ENCODE assay signal across 15 cellular contexts in the genomic region with DNA sequence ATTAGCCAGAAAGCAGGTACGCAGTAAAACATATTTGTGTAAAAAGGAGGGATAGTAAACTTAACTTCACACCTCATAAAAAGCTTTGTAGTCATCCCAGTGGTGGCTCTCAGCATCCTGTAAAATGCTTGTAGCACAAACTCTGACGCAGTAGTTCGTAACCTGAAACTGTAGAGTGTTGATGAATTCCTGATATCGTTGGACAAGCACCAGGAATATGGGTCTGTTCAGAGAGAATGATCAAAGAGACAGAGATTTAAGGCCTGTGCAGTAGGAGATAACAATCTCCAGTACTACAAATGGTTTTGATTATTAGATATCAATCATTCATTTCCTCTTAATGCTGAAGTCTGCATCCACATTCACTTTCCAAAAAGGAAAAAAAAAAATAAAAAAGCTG.
DNase-seq lines count a peak whose midpoint lies in the region; ATAC-seq, FAIRE-seq and TF ChIP-seq lines count a peak whose summit lies in the region.
"Had no signal": no experiment of that assay in that cellular context is flagged by ENCODE, and none has a peak within 500 bp of the region (broad histone marks: within the 10 kb centered on the region; RNA-seq: fewer than 3 reads in every experiment).

No MANE protein-coding gene starts in this region.

- CTCF ChIA-PET in AG04450 (lab: Charles Lee), result interaction anchor here (0.5 to 0.7 kb wide), 2 partner anchors 206 to 268 kb away, joined by 3 to 5 read pairs; no protein-coding TSS in a partner anchor

- H3K27ac ChIP-seq in AG04450 (ENCODE audit: low read depth, low read length) (no peak overlapping the region), right lobe of liver (no peak overlapping the region)
- H3K27ac ChIP-seq: neutrophil, RWPE1, vagina had no signal

- H3K4me1 ChIP-seq in HAP-1 (peaks cover 21% of the 10 kb centered on the region), right lobe of liver (no peaks in the 10 kb centered on the region)
- H3K4me1 ChIP-seq: vagina had no signal

- intact Hi-C loops in right lobe of liver (cut with DNase I), result no loop called here

- no peak overlapping the region for H3K4me3 ChIP-seq in AG04450 (ENCODE audit: low read depth, low read length)
- no peak overlapping the region for H3K4me3 ChIP-seq in HAP-1
- no peak overlapping the region for H3K4me3 ChIP-seq in right lobe of liver
- H3K4me3 ChIP-seq: vagina had no signal

- in situ Hi-C loops in HAP-1 (cut with MboI; ENCODE audit: low sequenced_read_pairs), result no loop called here

- H3K9me3 ChIP-seq in AG04450 (ENCODE audit: control insufficient read depth, insufficient read depth, low read length) (no peaks in the 10 kb centered on the region), HAP-1 (no peaks in the 10 kb centered on the region), right lobe of liver (no peaks in the 10 kb centered on the region)
- H3K9me3 ChIP-seq: neutrophil, vagina had no signal

- POLR2A ChIA-PET in AG04450 (lab: Yijun Ruan, JAX), result no interaction called here

- H3K36me3 ChIP-seq in HAP-1 (replicated peaks) (no peaks in the 10 kb centered on the region), right lobe of liver (no peaks in the 10 kb centered on the region)
- H3K36me3 ChIP-seq: vagina had no signal

- ATAC-seq in HG03280 (IDR thresholded peaks at IDR 0.05; ENCODE audit: unreplicated experiment) (no peak), right lobe of liver (no peak)
- ATAC-seq: activated naive CD4-positive, alpha-beta T cell treated with anti-CD3 and anti-CD28 coated beads, Interleukin-2, amount 50 U/mL, for 72 hours had no signal

- H3K27me3 ChIP-seq in AG04450 (ENCODE audit: control insufficient read depth, insufficient read depth, low read length) (no peaks in the 10 kb centered on the region), HAP-1 (ENCODE audit: low read depth) (no peaks in the 10 kb centered on the region), right lobe of liver (no peaks in the 10 kb centered on the region)
- H3K27me3 ChIP-seq: neutrophil, vagina had no signal

- no peak for FAIRE-seq in GM19239 (lab: Jason Lieb, UNC)

- TF ChIP-seq CTCF in AG04450 (IDR thresholded peaks at IDR 0.05; ENCODE audit: low read depth, low read length), result no peak
- no peak for TF ChIP-seq CTCF in right lobe of liver (IDR thresholded peaks at IDR 0.05)

- WGBS in right lobe of liver (ENCODE audit: insufficient coverage, low coverage, low lambda C conversion rate, missing lambda C conversion rate), result 89% methylated on average over 4 of the region's 4 CpGs

- no peak for TF ChIP-seq POLR2A in right lobe of liver (IDR thresholded peaks at IDR 0.05)

- DNase-seq in AG04450 (ENCODE audit: low read depth, low spot score) (peak; percentile 39), HAP-1 (ENCODE audit: low spot score in 2 of 2) (peak; percentile 18 to 43), NCI-H2227 (lab: John Stamatoyannopoulos, UW; ENCODE audit: unreplicated experiment) (peak; percentile 24), fibroblast of gingiva (ENCODE audit: low read depth) (peak; percentile 82), GM19239 (ENCODE audit: insufficient read length, low spot score) (no peak), right lobe of liver (no peak)
- no peak for DNase-seq in effector CD4-positive, alpha-beta T cell
- DNase-seq: dermis blood vessel endothelial cell, glutamatergic neuron, NCI-H187 treated with DMSO at 0.1 percent for 48 hours had no signal

Comparison
In these comparisons a context has a peak if more than half of its experiments do, and no peak if none do; other contexts are left out.
1. DNase-seq: peak in AG04450 (single experiment), HAP-1 (2 of 2), NCI-H2227 (single experiment) and fibroblast of gingiva (single experiment); none in GM19239 (single experiment), right lobe of liver (0 of 3) and effector CD4-positive, alpha-beta T cell (single experiment).